8 cellular contexts compared by ENCODE assay signal in the genomic region with DNA sequence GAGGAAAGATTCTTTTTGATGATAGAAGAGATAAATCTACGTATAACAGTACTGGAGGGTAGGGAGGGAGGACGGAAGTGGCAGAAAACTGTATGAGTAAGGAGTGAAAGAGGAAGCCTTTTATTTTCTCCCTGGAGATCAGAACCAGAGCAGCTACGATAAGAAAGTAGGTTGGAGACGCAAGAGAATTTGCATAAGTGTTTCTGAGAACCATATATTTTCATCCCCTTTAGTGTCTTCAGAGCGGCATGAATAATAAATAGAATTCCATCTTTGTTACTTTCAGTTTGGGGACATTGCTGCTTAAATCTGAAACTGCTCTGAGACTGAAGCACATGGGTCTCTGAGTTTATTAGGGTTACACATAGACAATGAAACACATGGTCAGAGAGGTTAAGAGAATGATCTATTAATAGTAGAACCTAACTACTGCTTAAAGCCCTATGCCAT.
A peak's percentile ranks its signal among the peaks of the same experiment; 100 is the strongest.
DNase-seq lines count a peak whose midpoint lies in the region; ATAC-seq and TF ChIP-seq lines count a peak whose summit lies in the region.

No MANE protein-coding gene starts in this region.

- H3K27me3 Mint-ChIP-seq in T-helper 1 cell treated with Interleukin-12 subunit alpha and Interleukin-12 subunit beta and Interleukin-4 antibody, amounts not matched to agents 30 μg/mL and 1 μg/mL, for 36 hours (ENCODE audit: low read depth), result peaks cover 4% of the 10 kb centered on the region
- H3K27me3 Mint-ChIP-seq in neural crest cell (ENCODE audit: low read depth), result no peaks in the 10 kb centered on the region

- H3K9me3 ChIP-seq in left ventricle myocardium inferior (replicated peaks) (no peaks in the 10 kb centered on the region), heart left ventricle (no peaks in the 10 kb centered on the region), esophagus squamous epithelium (no peaks in the 10 kb centered on the region)

- H3K27ac Mint-ChIP-seq in T-helper 1 cell treated with Interleukin-12 subunit alpha and Interleukin-12 subunit beta and Interleukin-4 antibody, amounts not matched to agents 30 μg/mL and 1 μg/mL, for 36 hours, result peak overlapping the region; percentile 58
- H3K27ac Mint-ChIP-seq in neural crest cell (ENCODE audit: unreplicated experiment), result peak overlapping the region; percentile 9

- peaks cover 2% of the 10 kb centered on the region for H3K36me3 Mint-ChIP-seq in T-helper 1 cell treated with Interleukin-12 subunit alpha and Interleukin-12 subunit beta and Interleukin-4 antibody, amounts not matched to agents 30 μg/mL and 1 μg/mL, for 36 hours (ENCODE audit: low read depth)
- no peaks in the 10 kb centered on the region for H3K36me3 Mint-ChIP-seq in neural crest cell (ENCODE audit: low read depth)

- H3K36me3 ChIP-seq in left ventricle myocardium inferior (no peaks in the 10 kb centered on the region), heart left ventricle (no peaks in the 10 kb centered on the region), esophagus squamous epithelium (no peaks in the 10 kb centered on the region)

- intact Hi-C loops in left ventricle myocardium inferior (cut with micrococcal nuclease) (no loop called here), heart left ventricle (cut with DNase I) (no loop called here), esophagus squamous epithelium (cut with DNase I) (no loop called here), dorsolateral prefrontal cortex (cut with DNase I) (no loop called here)

- H3K4me1 ChIP-seq in left ventricle myocardium inferior (peaks cover 6% of the 10 kb centered on the region), heart left ventricle (peaks cover 0 to 29% (median 3%) of the 10 kb centered on the region in 12 donors), esophagus squamous epithelium (no peaks in the 10 kb centered on the region)

- H3K4me1 Mint-ChIP-seq in T-helper 1 cell treated with Interleukin-12 subunit alpha and Interleukin-12 subunit beta and Interleukin-4 antibody, amounts not matched to agents 30 μg/mL and 1 μg/mL, for 36 hours (ENCODE audit: low read depth), result peaks cover 22% of the 10 kb centered on the region
- peaks cover 14% of the 10 kb centered on the region for H3K4me1 Mint-ChIP-seq in neural crest cell

- no peaks in the 10 kb centered on the region for H3K27me3 ChIP-seq in left ventricle myocardium inferior (ENCODE audit: low read depth)
- H3K27me3 ChIP-seq in heart left ventricle, result peaks cover 0 to 3% (median 0%) of the 10 kb centered on the region in 9 donors
- H3K27me3 ChIP-seq in esophagus squamous epithelium, result no peaks in the 10 kb centered on the region
- peaks cover 0 to 6% (median 0%) of the 10 kb centered on the region in 45 donors for H3K27me3 ChIP-seq in dorsolateral prefrontal cortex

- TF ChIP-seq POLR2A in heart left ventricle (IDR thresholded peaks at IDR 0.05) (no peak), esophagus squamous epithelium (IDR thresholded peaks at IDR 0.05) (no peak)

- no peaks in the 10 kb centered on the region for H3K9me3 Mint-ChIP-seq in T-helper 1 cell treated with Interleukin-12 subunit alpha and Interleukin-12 subunit beta and Interleukin-4 antibody, amounts not matched to agents 30 μg/mL and 1 μg/mL, for 36 hours
- H3K9me3 Mint-ChIP-seq in neural crest cell, result peaks cover 4% of the 10 kb centered on the region

- H3K4me3 ChIP-seq in left ventricle myocardium inferior (peak overlapping the region; percentile 14), heart left ventricle (peak overlapping the region in 6 of 12 donors; percentile 0 to 29 (median 22)), esophagus squamous epithelium (peak overlapping the region in 1 of 4 donors; percentile 25), dorsolateral prefrontal cortex (peak overlapping the region in 4 of 59 donors; percentile 2 to 21 (median 14))

- WGBS in heart left ventricle, 4 donors, result 43 to 51% (median 48%) methylated on average over 5 of the region's 5 CpGs
- WGBS in esophagus squamous epithelium, 2 donors, result 48 to 54% methylated on average over 5 of the region's 5 CpGs

- ATAC-seq in heart left ventricle (no peak), HG03039 (IDR thresholded peaks at IDR 0.05; ENCODE audit: unreplicated experiment) (peak; percentile 71)

- H3K27ac ChIP-seq in left ventricle myocardium inferior (replicated peaks), result no peak overlapping the region
- H3K27ac ChIP-seq in heart left ventricle, result peak overlapping the region in 2 of 12 donors; percentile 28 to 44
- no peak overlapping the region for H3K27ac ChIP-seq in esophagus squamous epithelium
- no peak overlapping the region for H3K27ac ChIP-seq in dorsolateral prefrontal cortex

- TF ChIP-seq CTCF in left ventricle myocardium inferior (IDR thresholded peaks at IDR 0.05; ENCODE audit: borderline replicate concordance) (no peak), heart left ventricle (IDR thresholded peaks at IDR 0.05) (no peak), neural crest cell (conservative IDR thresholded peaks at IDR 0.05) (no peak), esophagus squamous epithelium (IDR thresholded peaks at IDR 0.05) (no peak), dorsolateral prefrontal cortex (IDR thresholded peaks at IDR 0.05 in 54 of 56, conservative IDR thresholded peaks at IDR 0.05 in 2 of 56; ENCODE audit: low read depth in 1 of 56, partially characterized antibody in 56 of 56) (no peak)

- DNase-seq in left ventricle myocardium inferior, result no peak
- no peak for DNase-seq in heart left ventricle
- no peak for DNase-seq in neural crest cell (ENCODE audit: low read depth, low spot score)
- no peak for DNase-seq in NCI-H1694 treated with DMSO at 0.1 percent for 48 hours (lab: John Stamatoyannopoulos, UW)
- DNase-seq in esophagus squamous epithelium (lab: John Stamatoyannopoulos, UW), result no peak
- DNase-seq in dorsolateral prefrontal cortex, result no peak

- peak overlapping the region; percentile 40 for H3K4me3 Mint-ChIP-seq in T-helper 1 cell treated with Interleukin-12 subunit alpha and Interleukin-12 subunit beta and Interleukin-4 antibody, amounts not matched to agents 30 μg/mL and 1 μg/mL, for 36 hours
- no peak overlapping the region for H3K4me3 Mint-ChIP-seq in neural crest cell
